In the genomic region with DNA sequence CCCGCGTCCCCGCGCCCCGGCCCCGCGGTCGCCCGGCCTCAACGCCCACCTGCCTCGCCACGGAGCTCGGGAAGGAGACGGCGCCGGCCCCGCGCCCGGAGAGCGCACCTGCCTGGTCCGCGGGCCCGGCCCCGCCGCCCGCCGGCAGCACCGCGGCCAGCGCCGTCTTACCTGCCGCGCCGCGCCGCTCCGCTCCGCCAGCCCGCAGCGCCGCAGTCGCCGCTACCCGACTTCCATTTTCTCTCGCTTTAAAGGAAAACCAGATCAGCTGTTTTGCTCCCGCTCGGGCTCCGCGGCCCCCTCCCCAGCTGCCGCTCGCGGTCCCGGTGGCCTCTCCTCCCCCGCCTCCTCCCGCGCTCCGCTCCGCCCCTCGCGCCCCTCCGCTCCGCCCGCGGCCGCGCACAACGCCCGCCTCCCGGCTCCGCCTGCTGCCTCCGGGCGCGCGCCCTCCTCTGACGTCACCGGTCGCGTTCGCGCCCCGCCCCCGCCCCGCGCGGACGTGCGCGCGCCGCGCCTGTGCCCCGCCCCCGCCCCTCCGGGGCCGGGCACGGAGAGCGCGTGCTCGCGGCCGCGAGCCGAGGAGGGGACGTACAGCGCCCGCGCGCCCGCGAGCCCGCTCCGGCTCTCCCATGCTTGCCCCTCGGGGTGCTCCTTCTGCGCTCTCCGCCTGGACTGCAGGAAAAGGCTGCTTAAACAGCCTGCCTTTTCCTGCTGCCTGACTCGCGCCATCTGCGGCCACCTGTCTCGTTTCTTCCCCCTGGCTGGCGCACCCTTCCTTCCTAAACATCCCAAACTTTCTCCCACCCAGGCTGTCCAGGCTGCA, we compare ENCODE assay signal across 1 cellular context.
TF ChIP-seq lines count a peak whose summit lies in the region.

OTUD7A (minus strand) TSS at position 338 of the 823 bp plus-strand sequence.

TF ChIP-seq in HEK293, 187 proteins besides CTCF, POLR2A, EP300 and RAD21 (continued from another document):
- TF ChIP-seq SP2 (tag by site-specific recombination; IDR thresholded peaks at IDR 0.05) = 0 out of 2 replicates have a peak, but pooled peaks have one; percentile 5
- TF ChIP-seq, protein P1, sequence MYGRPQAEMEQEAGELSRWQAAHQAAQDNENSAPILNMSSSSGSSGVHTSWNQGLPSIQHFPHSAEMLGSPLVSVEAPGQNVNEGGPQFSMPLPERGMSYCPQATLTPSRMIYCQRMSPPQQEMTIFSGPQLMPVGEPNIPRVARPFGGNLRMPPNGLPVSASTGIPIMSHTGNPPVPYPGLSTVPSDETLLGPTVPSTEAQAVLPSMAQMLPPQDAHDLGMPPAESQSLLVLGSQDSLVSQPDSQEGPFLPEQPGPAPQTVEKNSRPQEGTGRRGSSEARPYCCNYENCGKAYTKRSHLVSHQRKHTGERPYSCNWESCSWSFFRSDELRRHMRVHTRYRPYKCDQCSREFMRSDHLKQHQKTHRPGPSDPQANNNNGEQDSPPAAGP (tag by site-specific recombination; IDR thresholded peaks at IDR 0.05) = peak; percentile 32; the same call in 1 of the 2 replicates
- TF ChIP-seq ZNF660 (tag by site-specific recombination; IDR thresholded peaks at IDR 0.05) = no peak
- TF ChIP-seq ZBTB8A (tag by site-specific recombination; IDR thresholded peaks at IDR 0.05) = peak; percentile 59
- TF ChIP-seq ZNF785 (tag by site-specific recombination; IDR thresholded peaks at IDR 0.05) = 0 out of 2 replicates have a peak, but pooled peaks have one; percentile 32
- peak; percentile 67 for TF ChIP-seq FEZF1 (tag by site-specific recombination; IDR thresholded peaks at IDR 0.05)
- TF ChIP-seq KLF8 (tag by site-specific recombination; IDR thresholded peaks at IDR 0.05) = peak; percentile 27; the same call in 1 of the 2 replicates
- TF ChIP-seq GLIS2 (tag by site-specific recombination; IDR thresholded peaks at IDR 0.05) = peak; percentile 74
